Comparison of ENCODE assay signal across 2 cellular contexts in the genomic region with DNA sequence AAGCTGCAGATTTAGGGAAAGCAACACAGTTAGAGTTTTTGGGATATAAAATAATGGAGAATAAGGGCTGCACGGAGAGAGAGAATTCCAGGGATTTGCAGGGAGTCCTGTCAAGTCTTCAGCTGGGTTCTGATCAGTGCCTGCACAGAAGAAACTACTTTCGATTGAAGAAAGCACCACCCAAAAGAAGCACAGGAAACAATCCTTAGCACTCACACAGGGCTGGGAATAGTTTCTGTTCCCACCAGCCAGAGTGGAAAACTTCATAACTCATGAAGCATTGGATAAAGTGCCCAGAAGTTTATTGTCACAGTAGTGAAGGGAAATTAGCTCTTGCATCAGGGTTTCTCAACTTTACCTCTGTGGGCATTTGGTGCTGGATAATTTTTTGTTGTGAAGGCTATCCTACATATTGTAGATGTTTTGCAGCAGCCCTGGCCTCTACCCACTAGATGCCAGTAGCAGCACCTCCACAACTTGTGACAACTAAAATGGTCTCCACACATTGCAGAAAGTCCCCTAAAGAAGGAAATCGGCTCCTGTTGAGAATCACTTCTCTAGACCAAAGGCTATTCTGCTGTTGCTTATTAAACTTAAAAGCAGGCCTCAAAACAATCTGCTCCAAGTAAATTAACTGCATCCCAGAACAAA.
TF ChIP-seq lines count a peak whose summit lies in the region.

No MANE protein-coding gene starts in this region.

TF ChIP-seq in HCT116, 20 proteins besides CTCF, POLR2A, EP300 and RAD21:
- TF ChIP-seq TCF7L2 (IDR thresholded peaks at IDR 0.05; ENCODE audit: borderline replicate concordance, extremely low read depth, insufficient read depth, insufficient read length), result no peak
TF ChIP-seq in HCT116: peak in this region for 0.

TF ChIP-seq in WTC11, 78 proteins besides CTCF, POLR2A, EP300 and RAD21:
- TF ChIP-seq FOXJ3 (CRISPR knock-in tag; IDR thresholded peaks at IDR 0.05; ENCODE audit: borderline replicate concordance) (no peak), NFE2L1 (CRISPR knock-in tag; IDR thresholded peaks at IDR 0.05) (no peak), TCF7 (CRISPR knock-in tag; IDR thresholded peaks at IDR 0.05; ENCODE audit: low read depth) (no peak), ATF3 (CRISPR knock-in tag; conservative IDR thresholded peaks at IDR 0.05) (no peak), KAT7 (CRISPR knock-in tag; IDR thresholded peaks at IDR 0.05; ENCODE audit: borderline replicate concordance) (no peak), GTF2I (CRISPR knock-in tag; conservative IDR thresholded peaks at IDR 0.05) (no peak), MXD4 (CRISPR knock-in tag; IDR thresholded peaks at IDR 0.05; ENCODE audit: borderline replicate concordance) (no peak), CBFB (CRISPR knock-in tag; IDR thresholded peaks at IDR 0.05; ENCODE audit: low read depth) (no peak), GABPB1 (CRISPR knock-in tag; IDR thresholded peaks at IDR 0.05) (no peak), ZNF232 (CRISPR knock-in tag; IDR thresholded peaks at IDR 0.05) (no peak), NR1H2 (CRISPR knock-in tag; IDR thresholded peaks at IDR 0.05) (no peak)
